ENCODE assay signal across 28 cellular contexts in genomic region chr3:97795951-97796350, GRCh38.
"Had no signal": no experiment of that assay in that cellular context is flagged by ENCODE, and none has a peak within 500 bp of the region (broad histone marks: within the 10 kb centered on the region; RNA-seq: fewer than 3 reads in every experiment).

No MANE protein-coding gene starts in this region.

- DNase-seq: stimulated activated CD4-positive, alpha-beta T cell treated with anti-CD3 and anti-CD28 coated beads, Interleukin-2, amount 100 ng/mL, for 48 hours; stimulated activated CD4-positive, alpha-beta T cell treated with anti-CD3 and anti-CD28 coated beads, Interleukin-4, amount 100 ng/mL, for 1 hour; stimulated activated CD4-positive, alpha-beta T cell treated with anti-CD3 and anti-CD28 coated beads, Interleukin-4, amount 100 ng/mL, for 24 hours; stimulated activated CD4-positive, alpha-beta T cell treated with anti-CD3 and anti-CD28 coated beads, Interleukin-4, amount 100 ng/mL, for 4 hours; stimulated activated CD8-positive, alpha-beta memory T cell treated with anti-CD3 and anti-CD28 coated beads, Interleukin-4, amount 100 ng/mL, for 48 hours; stimulated activated naive B cell treated with anti-CD40 and anti-IgM and Interleukin-4, amounts not matched to agents 10 μg/mL and 1 μg/mL and 100 μg/mL, for 72 hours; stimulated activated naive CD4-positive, alpha-beta T cell; stimulated activated naive CD4-positive, alpha-beta T cell treated with Interleukin-2 at 50 U/mL for 16 hours; stimulated activated naive CD8-positive, alpha-beta T cell treated with anti-CD3 and anti-CD28 coated beads, Interleukin-15, amount 100 ng/mL, for 72 hours; stimulated activated naive CD8-positive, alpha-beta T cell treated with anti-CD3 and anti-CD28 coated beads, Interleukin-15, Interleukin-2, amounts not matched to agents 100 U/mL and 50 U/mL, for 24 hours; stomach; substantia nigra; testis; thyroid gland; tibial artery; transverse colon; upper lobe of left lung; upper lobe of right lung; uterus had no signal

- H3K4me3 Mint-ChIP-seq: stimulated activated effector memory CD8-positive, alpha-beta T cell treated with anti-CD3 and anti-CD28 coated beads, Interleukin-12 subunit alpha, Interleukin-12 subunit beta, amount 100 ng/mL, for 72 hours; stimulated activated memory B cell treated with anti-CD40 and anti-IgM and Interleukin-4, amounts not matched to agents 10 μg/mL and 1 μg/mL and 100 μg/mL, for 72 hours; stimulated activated naive B cell treated with anti-CD40 and anti-IgM and Interleukin-4, amounts not matched to agents 10 μg/mL and 1 μg/mL and 100 μg/mL, for 72 hours; stimulated activated naive CD8-positive, alpha-beta T cell treated with anti-CD3 and anti-CD28 coated beads, Interleukin-15, amount 100 ng/mL, for 72 hours; stimulated activated naive CD8-positive, alpha-beta T cell treated with anti-CD3 and anti-CD28 coated beads, Interleukin-15, Interleukin-2, amounts not matched to agents 100 ng/mL and 50 ng/mL, for 24 hours; type B pancreatic cell had no signal

- H3K36me3 ChIP-seq: thoracic aorta, transverse colon, uterus, vagina had no signal

- ATAC-seq: stimulated activated effector memory CD8-positive, alpha-beta T cell treated with anti-CD3 and anti-CD28 coated beads, Interleukin-12 subunit alpha, Interleukin-12 subunit beta, amount 100 ng/mL, for 72 hours; stimulated activated memory B cell treated with anti-CD40 and anti-IgM and Interleukin-4, amounts not matched to agents 10 μg/mL and 1 μg/mL and 100 μg/mL, for 72 hours; stimulated activated naive B cell treated with anti-CD40 and anti-IgM and Interleukin-4, amounts not matched to agents 10 μg/mL and 1 μg/mL and 100 μg/mL, for 72 hours; stimulated activated naive CD8-positive, alpha-beta T cell treated with anti-CD3 and anti-CD28 coated beads, Interleukin-15, amount 100 ng/mL, for 72 hours; stimulated activated naive CD8-positive, alpha-beta T cell treated with anti-CD3 and anti-CD28 coated beads, Interleukin-15, Interleukin-2, amounts not matched to agents 100 U/mL and 50 U/mL, for 24 hours; upper lobe of right lung had no signal

- H3K4me1 ChIP-seq: stomach, suprapubic skin, testis, thyroid gland, tibial artery, tibial nerve, transverse colon, upper lobe of left lung, upper lobe of right lung, uterus, vagina had no signal

- H3K4me3 ChIP-seq: stomach, suprapubic skin, testis, thoracic aorta, thyroid gland, tibial artery, tibial nerve, transverse colon, upper lobe of left lung, upper lobe of right lung, uterus, vagina had no signal

- H3K27ac ChIP-seq: stomach, suprapubic skin, testis, thoracic aorta, thyroid gland, tibial artery, tibial nerve, transverse colon, upper lobe of left lung, upper lobe of right lung, uterus, vagina had no signal

- H3K9me3 ChIP-seq: stomach, suprapubic skin, testis, thoracic aorta, thyroid gland, tibial artery, tibial nerve, transverse colon, upper lobe of left lung, upper lobe of right lung, uterus, vagina had no signal

- H3K36me3 Mint-ChIP-seq: stimulated activated effector memory CD8-positive, alpha-beta T cell treated with anti-CD3 and anti-CD28 coated beads, Interleukin-12 subunit alpha, Interleukin-12 subunit beta, amount 100 ng/mL, for 72 hours; stimulated activated memory B cell treated with anti-CD40 and anti-IgM and Interleukin-4, amounts not matched to agents 10 μg/mL and 1 μg/mL and 100 μg/mL, for 72 hours; stimulated activated naive B cell treated with anti-CD40 and anti-IgM and Interleukin-4, amounts not matched to agents 10 μg/mL and 1 μg/mL and 100 μg/mL, for 72 hours; type B pancreatic cell had no signal

- H3K4me1 Mint-ChIP-seq: stimulated activated effector memory CD8-positive, alpha-beta T cell treated with anti-CD3 and anti-CD28 coated beads, Interleukin-12 subunit alpha, Interleukin-12 subunit beta, amount 100 ng/mL, for 72 hours; stimulated activated memory B cell treated with anti-CD40 and anti-IgM and Interleukin-4, amounts not matched to agents 10 μg/mL and 1 μg/mL and 100 μg/mL, for 72 hours; stimulated activated naive B cell treated with anti-CD40 and anti-IgM and Interleukin-4, amounts not matched to agents 10 μg/mL and 1 μg/mL and 100 μg/mL, for 72 hours; stimulated activated naive CD8-positive, alpha-beta T cell treated with anti-CD3 and anti-CD28 coated beads, Interleukin-15, amount 100 ng/mL, for 72 hours had no signal

- H3K27ac Mint-ChIP-seq: stimulated activated effector memory CD8-positive, alpha-beta T cell treated with anti-CD3 and anti-CD28 coated beads, Interleukin-12 subunit alpha, Interleukin-12 subunit beta, amount 100 ng/mL, for 72 hours; stimulated activated memory B cell treated with anti-CD40 and anti-IgM and Interleukin-4, amounts not matched to agents 10 μg/mL and 1 μg/mL and 100 μg/mL, for 72 hours; stimulated activated naive B cell treated with anti-CD40 and anti-IgM and Interleukin-4, amounts not matched to agents 10 μg/mL and 1 μg/mL and 100 μg/mL, for 72 hours; stimulated activated naive CD8-positive, alpha-beta T cell treated with anti-CD3 and anti-CD28 coated beads, Interleukin-15, amount 100 ng/mL, for 72 hours; stimulated activated naive CD8-positive, alpha-beta T cell treated with anti-CD3 and anti-CD28 coated beads, Interleukin-15, Interleukin-2, amounts not matched to agents 100 ng/mL and 50 ng/mL, for 24 hours; type B pancreatic cell had no signal

- H3K27me3 ChIP-seq: stomach, suprapubic skin, testis, thyroid gland, tibial artery, tibial nerve, transverse colon, upper lobe of left lung, upper lobe of right lung, uterus, vagina had no signal

- H3K9me3 Mint-ChIP-seq: stimulated activated effector memory CD8-positive, alpha-beta T cell treated with anti-CD3 and anti-CD28 coated beads, Interleukin-12 subunit alpha, Interleukin-12 subunit beta, amount 100 ng/mL, for 72 hours; stimulated activated memory B cell treated with anti-CD40 and anti-IgM and Interleukin-4, amounts not matched to agents 10 μg/mL and 1 μg/mL and 100 μg/mL, for 72 hours; stimulated activated naive B cell treated with anti-CD40 and anti-IgM and Interleukin-4, amounts not matched to agents 10 μg/mL and 1 μg/mL and 100 μg/mL, for 72 hours; stimulated activated naive CD8-positive, alpha-beta T cell treated with anti-CD3 and anti-CD28 coated beads, Interleukin-15, amount 100 ng/mL, for 72 hours; stimulated activated naive CD8-positive, alpha-beta T cell treated with anti-CD3 and anti-CD28 coated beads, Interleukin-15, Interleukin-2, amounts not matched to agents 100 ng/mL and 50 ng/mL, for 24 hours; type B pancreatic cell had no signal

- H3K27me3 Mint-ChIP-seq: stimulated activated memory B cell treated with anti-CD40 and anti-IgM and Interleukin-4, amounts not matched to agents 10 μg/mL and 1 μg/mL and 100 μg/mL, for 72 hours; stimulated activated naive B cell treated with anti-CD40 and anti-IgM and Interleukin-4, amounts not matched to agents 10 μg/mL and 1 μg/mL and 100 μg/mL, for 72 hours; stimulated activated naive CD8-positive, alpha-beta T cell treated with anti-CD3 and anti-CD28 coated beads, Interleukin-15, amount 100 ng/mL, for 72 hours; stimulated activated naive CD8-positive, alpha-beta T cell treated with anti-CD3 and anti-CD28 coated beads, Interleukin-15, Interleukin-2, amounts not matched to agents 100 ng/mL and 50 ng/mL, for 24 hours; type B pancreatic cell had no signal

- FAIRE-seq: urothelium cell line had no signal
